ENCODE assay signal across 10 cellular contexts in genomic region chr3:9271903-9272302, GRCh38.
"Had no signal": no experiment of that assay in that cellular context is flagged by ENCODE, and none has a peak within 500 bp of the region (broad histone marks: within the 10 kb centered on the region; RNA-seq: fewer than 3 reads in every experiment).

No MANE protein-coding gene starts in this region.

- FAIRE-seq: H1, H54, K562 had no signal

- ATAC-seq: GM23338, K562 had no signal

- H3K27ac ChIP-seq: HL-60 had no signal

- H3K4me2 ChIP-seq: GM23338 had no signal

- H3K4me3 ChIP-seq: GM23338, K562 had no signal

- DNase-seq: H9, HCEC 1CT, HFFc6, IMR-90, KG1 had no signal
